8 cellular contexts compared by ENCODE assay signal in genomic region chr5:172175263-172175719, GRCh38. TPM values are rescaled to one million over a fixed set of nuclear protein-coding genes. Genes with fewer than 3 reads are reported as not detected.
DNase-seq lines count a peak whose midpoint lies in the region; ATAC-seq, FAIRE-seq and TF ChIP-seq lines count a peak whose summit lies in the region.

No MANE protein-coding gene starts in this region.

- no peaks in the 10 kb centered on the region for H3K36me3 ChIP-seq in right lobe of liver

- no peaks in the 10 kb centered on the region for H3K4me1 ChIP-seq in right lobe of liver

- FAIRE-seq in GM12892 (lab: Jason Lieb, UNC) = peak; percentile 95

- DNase-seq in GM12892 (ENCODE audit: insufficient read length) (peak; percentile 80), NOMO-1 treated with DMSO at 0.1 percent for 48 hours (lab: John Stamatoyannopoulos, UW; ENCODE audit: unreplicated experiment) (peak; percentile 93), right lobe of liver (peak; percentile 67 to 81 (median 73)), hepatic stellate cell (ENCODE audit: low spot score) (no peak), NCI-H526 (lab: John Stamatoyannopoulos, UW) (no peak)
- DNase-seq in activated T-cell treated with anti-CD3 and anti-CD28 coated beads, Interleukin-2, amount 50 U/mL, for 24 hours = peak; percentile 89
- peak; percentile 87 to 94 for DNase-seq in stimulated activated CD8-positive, alpha-beta memory T cell treated with anti-CD3 and anti-CD28 coated beads, Interleukin-7, amount 100 ng/mL, for 48 hours (ENCODE audit: extremely low read depth in 1 of 2, low read depth in 1 of 2)

- 58% methylated on average over 4 of the region's 7 CpGs for WGBS in right lobe of liver (ENCODE audit: insufficient coverage, low coverage, low lambda C conversion rate, missing lambda C conversion rate)

- peak overlapping the region; percentile 95 for H3K27ac Mint-ChIP-seq in activated T-cell treated with anti-CD3 and anti-CD28 coated beads, Interleukin-2, amount 50 U/mL, for 24 hours

- ATAC-seq in HG02571 (IDR thresholded peaks at IDR 0.05; ENCODE audit: unreplicated experiment) (peak; percentile 48), right lobe of liver (peak; percentile 50 to 67 (median 62))

- H3K9me3 ChIP-seq in right lobe of liver = no peaks in the 10 kb centered on the region

- peak overlapping the region; percentile 86 for H3K4me3 Mint-ChIP-seq in activated T-cell treated with anti-CD3 and anti-CD28 coated beads, Interleukin-2, amount 50 U/mL, for 24 hours

- H3K27ac ChIP-seq in right lobe of liver = peak overlapping the region in 2 of 3 donors; percentile 36 to 43

- no peak overlapping the region for H3K4me3 ChIP-seq in right lobe of liver

- H3K9me3 Mint-ChIP-seq in activated T-cell treated with anti-CD3 and anti-CD28 coated beads, Interleukin-2, amount 50 U/mL, for 24 hours = no peaks in the 10 kb centered on the region

- H3K4me1 Mint-ChIP-seq in activated T-cell treated with anti-CD3 and anti-CD28 coated beads, Interleukin-2, amount 50 U/mL, for 24 hours (ENCODE audit: low read depth) = peaks cover 96% of the 10 kb centered on the region

- H3K27me3 Mint-ChIP-seq in activated T-cell treated with anti-CD3 and anti-CD28 coated beads, Interleukin-2, amount 50 U/mL, for 24 hours = no peaks in the 10 kb centered on the region

- peaks cover 60% of the 10 kb centered on the region for H3K36me3 Mint-ChIP-seq in activated T-cell treated with anti-CD3 and anti-CD28 coated beads, Interleukin-2, amount 50 U/mL, for 24 hours (ENCODE audit: low read depth)

- TF ChIP-seq POLR2A in GM12892 (IDR thresholded peaks at IDR 0.05; ENCODE audit: low read depth, low read length) (peak; percentile 76), right lobe of liver (IDR thresholded peaks at IDR 0.05) (peak; percentile 19)

- H3K27me3 ChIP-seq in right lobe of liver = no peaks in the 10 kb centered on the region

- intact Hi-C loops in right lobe of liver (cut with DNase I) = no loop called here

- TF ChIP-seq CTCF in right lobe of liver (IDR thresholded peaks at IDR 0.05) = no peak

RNA-seq across cellular contexts. Expression of gene STK10, which starts 12.7 kb away (rescaled TPM):
- 30.6 TPM for polyA plus RNA-seq in GM12892 (2012; ENCODE audit: missing spikeins)
- 10 to 100 TPM in 2 of 6 experiments, 1 to 10 TPM in 4; 6.9 to 27.4 (median 9.0) TPM for total RNA-seq in right lobe of liver

RNA-seq across cellular contexts. Expression of gene EFCAB9, which starts 18.7 kb away (rescaled TPM):
- not detected for polyA plus RNA-seq in GM12892 (2012; ENCODE audit: missing spikeins)
- total RNA-seq in right lobe of liver = not detected

Comparison
In these comparisons a context has a peak if more than half of its experiments do, and no peak if none do; other contexts are left out.
1. DNase-seq: peak in GM12892 (single experiment), NOMO-1 treated with DMSO at 0.1 percent for 48 hours (single experiment), activated T-cell treated with anti-CD3 and anti-CD28 coated beads, Interleukin-2, amount 50 U/mL, for 24 hours (single experiment), right lobe of liver (3 of 3) and stimulated activated CD8-positive, alpha-beta memory T cell treated with anti-CD3 and anti-CD28 coated beads, Interleukin-7, amount 100 ng/mL, for 48 hours (2 of 2); none in hepatic stellate cell (single experiment) and NCI-H526 (0 of 2).